Comparison of ENCODE assay signal across 20 cellular contexts in genomic region chr5:93252165-93252564, GRCh38.
DNase-seq lines count a peak whose midpoint lies in the region; ATAC-seq and TF ChIP-seq lines count a peak whose summit lies in the region.
"Had no signal": no experiment of that assay in that cellular context is flagged by ENCODE, and none has a peak within 500 bp of the region (broad histone marks: within the 10 kb centered on the region; RNA-seq: fewer than 3 reads in every experiment).

No MANE protein-coding gene starts in this region.

- H2AFZ ChIP-seq in osteoblast (ENCODE audit: low read length) = no peak overlapping the region

- DNase-seq in NCI-H748 (lab: John Stamatoyannopoulos, UW; ENCODE audit: unreplicated experiment) (peak; percentile 37), NCI-H748 treated with DMSO at 0.1 percent for 48 hours (lab: John Stamatoyannopoulos, UW) (no peak), SK-N-DZ (ENCODE audit: low spot score) (peak; percentile 22), epithelial cell of esophagus (ENCODE audit: low read depth) (no peak), osteoblast (ENCODE audit: insufficient read length, low spot score, missing footprints) (no peak)
- no peak for DNase-seq in stimulated activated CD4-positive, alpha-beta T cell treated with anti-CD3 and anti-CD28 coated beads, Interleukin-4, amount 100 ng/mL, for 4 hours
- DNase-seq: activated CD4-positive, alpha-beta T cell treated with anti-CD3 and anti-CD28 coated beads, Interleukin-2, amount 50 U/mL, for 1 hour; activated naive CD4-positive, alpha-beta T cell treated with Interleukin-2 at 50 U/mL for 16 hours; CD4-positive, alpha-beta T cell; heart right ventricle; islet precursor cell; NCI-H1694; NCI-H446 treated with DMSO at 0.1 percent for 48 hours; stimulated activated CD4-positive, alpha-beta T cell treated with anti-CD3 and anti-CD28 coated beads, Interleukin-12 subunit alpha, Interleukin-12 subunit beta, amount 100 ng/mL, for 4 hours; stimulated activated naive CD8-positive, alpha-beta T cell treated with anti-CD3 and anti-CD28 coated beads, Interleukin-15, amount 100 ng/mL, for 72 hours; upper lobe of right lung had no signal

- H3K27me3 ChIP-seq in osteoblast (ENCODE audit: insufficient read depth, low read length) = no peaks in the 10 kb centered on the region
- H3K27me3 ChIP-seq: heart right ventricle, SJSA1, upper lobe of right lung had no signal

- H3K4me1 ChIP-seq in osteoblast (ENCODE audit: insufficient read depth, low read length) = peaks cover 13% of the 10 kb centered on the region
- H3K4me1 ChIP-seq: upper lobe of right lung had no signal

- no peaks in the 10 kb centered on the region for H3K79me2 ChIP-seq in osteoblast (ENCODE audit: insufficient read depth, low read length)

- no peaks in the 10 kb centered on the region for H4K20me1 ChIP-seq in osteoblast (ENCODE audit: insufficient read depth, low read length)

- no peaks in the 10 kb centered on the region for H3K36me3 ChIP-seq in osteoblast (ENCODE audit: insufficient read depth, low read length)
- H3K36me3 ChIP-seq: heart right ventricle, SJSA1, upper lobe of right lung had no signal

- TF ChIP-seq CTCF in epithelial cell of esophagus (IDR thresholded peaks at IDR 0.05; ENCODE audit: insufficient read depth, low read depth, low read length, missing control alignments) (peak; percentile 6), osteoblast (IDR thresholded peaks at IDR 0.05; ENCODE audit: extremely low read depth, low read depth, low read length) (peak; percentile 44)

- H3K27ac ChIP-seq in osteoblast (ENCODE audit: low read depth, low read length) = no peak overlapping the region
- H3K27ac ChIP-seq: heart right ventricle, SJSA1, upper lobe of right lung had no signal

- H3K4me2 ChIP-seq in osteoblast (ENCODE audit: insufficient read depth, low read length) = no peak overlapping the region

- ATAC-seq in HG02970 (IDR thresholded peaks at IDR 0.05; ENCODE audit: low FRiP score, unreplicated experiment) (no peak), GM18858 (IDR thresholded peaks at IDR 0.05; ENCODE audit: unreplicated experiment) (no peak)
- ATAC-seq: esophagus mucosa; heart right ventricle; stimulated activated naive CD8-positive, alpha-beta T cell treated with anti-CD3 and anti-CD28 coated beads, Interleukin-15, amount 100 ng/mL, for 72 hours; upper lobe of right lung had no signal

- H3K9me3 ChIP-seq in osteoblast (ENCODE audit: low read depth, low read length) = no peaks in the 10 kb centered on the region
- H3K9me3 ChIP-seq: heart right ventricle, SJSA1, upper lobe of right lung had no signal

- no peak overlapping the region for H3K4me3 ChIP-seq in epithelial cell of esophagus (ENCODE audit: low read length)
- no peak overlapping the region for H3K4me3 ChIP-seq in osteoblast (ENCODE audit: insufficient read depth, low read length)
- H3K4me3 ChIP-seq: heart right ventricle, SJSA1, upper lobe of right lung had no signal

Comparison
In these comparisons a context has a peak if more than half of its experiments do, and no peak if none do; other contexts are left out.
1. DNase-seq: peak in NCI-H748 (single experiment) and SK-N-DZ (single experiment); none in NCI-H748 treated with DMSO at 0.1 percent for 48 hours (single experiment), epithelial cell of esophagus (single experiment), osteoblast (single experiment) and stimulated activated CD4-positive, alpha-beta T cell treated with anti-CD3 and anti-CD28 coated beads, Interleukin-4, amount 100 ng/mL, for 4 hours (0 of 2).